ENCODE assay signal across 8 cellular contexts in genomic region chr14:94036328-94037167, GRCh38. TPM values are rescaled to one million over a fixed set of nuclear protein-coding genes. Genes with fewer than 3 reads are reported as not detected.
A peak's percentile ranks its signal among the peaks of the same experiment; 100 is the strongest.
DNase-seq lines count a peak whose midpoint lies in the region; ATAC-seq and TF ChIP-seq lines count a peak whose summit lies in the region.

No MANE protein-coding gene starts in this region.

- H3K27ac ChIP-seq in gastroesophageal sphincter (no peak overlapping the region), trophoblast cell (ENCODE audit: low read depth, low read length) (no peak overlapping the region)

- H2BK5ac ChIP-seq in trophoblast cell (ENCODE audit: low read depth, low read length, poor library complexity) = no peak overlapping the region

- no peak overlapping the region for H3K4me2 ChIP-seq in trophoblast cell (ENCODE audit: low read length)

- peak in 3 of 4 experiments; percentile 81 to 86 (median 82) for TF ChIP-seq CTCF in gastroesophageal sphincter (IDR thresholded peaks at IDR 0.05)

- H4K91ac ChIP-seq in trophoblast cell (ENCODE audit: low read depth, low read length) = no peak overlapping the region

- no peak overlapping the region for H3K18ac ChIP-seq in trophoblast cell (ENCODE audit: low read length)

- no peak overlapping the region for H2BK12ac ChIP-seq in trophoblast cell (ENCODE audit: low read length)

- no peak overlapping the region for H2AFZ ChIP-seq in trophoblast cell (ENCODE audit: insufficient read depth, low read length, poor library complexity)

- no peak for TF ChIP-seq POLR2A in gastroesophageal sphincter (IDR thresholded peaks at IDR 0.05)

- H3K9me3 ChIP-seq in gastroesophageal sphincter (no peaks in the 10 kb centered on the region), trophoblast cell (ENCODE audit: insufficient read depth, low read depth, low read length) (no peaks in the 10 kb centered on the region)

- ATAC-seq in GM19455 (IDR thresholded peaks at IDR 0.05; ENCODE audit: unreplicated experiment) (peak; percentile 94), gastroesophageal sphincter (peak; percentile 79)

- no peaks in the 10 kb centered on the region for H3K79me1 ChIP-seq in trophoblast cell (ENCODE audit: low read length)

- H3K4me1 ChIP-seq in gastroesophageal sphincter (peaks cover 0 to 1% (median 0%) of the 10 kb centered on the region in 3 donors), trophoblast cell (ENCODE audit: control insufficient read depth in 1 of 2, insufficient read depth in 2 of 2, low read length in 2 of 2) (no peaks in the 10 kb centered on the region)

- H4K12ac ChIP-seq in trophoblast cell (ENCODE audit: low read depth, low read length) = no peak overlapping the region

- no peak for TF ChIP-seq EP300 in gastroesophageal sphincter (IDR thresholded peaks at IDR 0.05)

- no peak overlapping the region for H4K8ac ChIP-seq in trophoblast cell (ENCODE audit: low read depth, low read length)

- H3K4ac ChIP-seq in trophoblast cell (ENCODE audit: low read depth, low read length) = no peak overlapping the region

- H3K79me2 ChIP-seq in trophoblast cell (ENCODE audit: control insufficient read depth, insufficient read depth, low read length, poor library complexity) = no peaks in the 10 kb centered on the region

- H3K27me3 ChIP-seq in gastroesophageal sphincter (no peaks in the 10 kb centered on the region), trophoblast cell (ENCODE audit: insufficient read depth, low read length) (no peaks in the 10 kb centered on the region)

- H3K36me3 ChIP-seq in gastroesophageal sphincter (no peaks in the 10 kb centered on the region), trophoblast cell (ENCODE audit: control insufficient read depth in 1 of 2, insufficient read depth in 2 of 2, low read length in 2 of 2) (peaks cover 2 to 10% of the 10 kb centered on the region in 2 experiments)

- no peak overlapping the region for H2AK5ac ChIP-seq in trophoblast cell (ENCODE audit: low read length)

- no peak overlapping the region for H3K9ac ChIP-seq in trophoblast cell (ENCODE audit: low read length)

- H3K4me3 ChIP-seq in gastroesophageal sphincter (no peak overlapping the region), trophoblast cell (ENCODE audit: low read depth, low read length) (no peak overlapping the region)

- H3K14ac ChIP-seq in trophoblast cell (ENCODE audit: low read length) = no peak overlapping the region

- DNase-seq in D341Med (ENCODE audit: low spot score) = peak; percentile 86
- DNase-seq in HK-2 (ENCODE audit: unreplicated experiment) = peak; percentile 61
- peak; percentile 62 for DNase-seq in RPMI7951 (ENCODE audit: low read depth)
- DNase-seq in activated effector memory CD4-positive, alpha-beta T cell treated with Interleukin-2 at 50 U/mL for 16 hours = peak; percentile 62
- peak; percentile 62 to 89 for DNase-seq in trophoblast cell
- peak; percentile 72 for DNase-seq in ureter (ENCODE audit: low spot score)

- 21 to 33% methylated on average over 6 to 7 of the region's 12 CpGs for WGBS in gastroesophageal sphincter (ENCODE audit: low coverage in 1 of 2), 2 donors
- WGBS in trophoblast cell (ENCODE audit: extremely low coverage, insufficient coverage, insufficient read length) = 100% methylated on average over 1 of the region's 12 CpGs

- no peak overlapping the region for H3K23ac ChIP-seq in trophoblast cell (ENCODE audit: low read length)

- H2BK120ac ChIP-seq in trophoblast cell (ENCODE audit: insufficient read depth, low read length, poor library complexity) = no peak overlapping the region

RNA-seq across cellular contexts. Expression of gene OTUB2, which starts 10.4 kb away (rescaled TPM):
- total RNA-seq in RPMI7951 (2014; rRNA removed; shearing (Covaris generic)) = 1.5 and 1.6 TPM in 2 replicates
- under 1 TPM; 0.16 to 0.84 (median 0.65) TPM for total RNA-seq in gastroesophageal sphincter
- 29.6 and 30.4 TPM in 2 replicates for polyA plus RNA-seq in trophoblast cell (2013)
- total RNA-seq in ureter = 1.6 TPM

RNA-seq across cellular contexts. Expression of gene CCDC197, which starts 39.4 kb away (rescaled TPM):
- total RNA-seq in RPMI7951 (2014; rRNA removed; shearing (Covaris generic)) = not detected in 2 replicates
- total RNA-seq in gastroesophageal sphincter (not detected), ureter (not detected)
- polyA plus RNA-seq in trophoblast cell (2013) = 0.03 TPM in 1 of 2 replicates, not detected in the other

RNA-seq across cellular contexts. Expression of gene DDX24, which starts 44.5 kb away (rescaled TPM):
- total RNA-seq in RPMI7951 (2014; rRNA removed; shearing (Covaris generic)) = 115 and 151 TPM in 2 replicates
- total RNA-seq in gastroesophageal sphincter (100 to 1,000 TPM; 182 to 252 (median 201) TPM), ureter (191 TPM)
- polyA plus RNA-seq in trophoblast cell (2013) = 108 and 113 TPM in 2 replicates

RNA-seq across cellular contexts. Expression of gene IFI27L1, which starts 44.6 kb away (rescaled TPM):
- 8.9 and 20.8 TPM in 2 replicates for total RNA-seq in RPMI7951 (2014; rRNA removed; shearing (Covaris generic))
- total RNA-seq in gastroesophageal sphincter (1 to 10 TPM; 3.4 to 9.3 (median 7.4) TPM), ureter (9.4 TPM)
- 18.5 and 19.5 TPM in 2 replicates for polyA plus RNA-seq in trophoblast cell (2013)
